In genomic region chr3:151086484-151087456, GRCh38 we compare ENCODE assay signal across 8 cellular contexts. TPM values are rescaled to one million over a fixed set of nuclear protein-coding genes. Genes with fewer than 3 reads are reported as not detected.
DNase-seq lines count a peak whose midpoint lies in the region; ATAC-seq and TF ChIP-seq lines count a peak whose summit lies in the region.

No MANE protein-coding gene starts in this region.

- H3K27ac Mint-ChIP-seq in activated T-helper 1 cell treated with anti-CD3 and anti-CD28 coated beads, Interleukin-12 subunit alpha, Interleukin-12 subunit beta, Interleukin-2, Interleukin-4 antibody, amounts not matched to agents 30 ng/mL and 10 ng/mL and 1 ng/mL, durations not matched to agents 14 hours and 24 hours and 36 hours, result peak overlapping the region; percentile 27
- peak overlapping the region in 4 of 9 donors; percentile 20 to 73 (median 57) for H3K27ac Mint-ChIP-seq in naive thymus-derived CD4-positive, alpha-beta T cell
- H3K27ac Mint-ChIP-seq in stimulated activated effector memory CD8-positive, alpha-beta T cell treated with anti-CD3 and anti-CD28 coated beads, Interleukin-12 subunit alpha, Interleukin-12 subunit beta, amount 100 ng/mL, for 72 hours, result no peak overlapping the region

- POLR2A ChIA-PET in naive thymus-derived CD4-positive, alpha-beta T cell (lab: Charles Lee), result no interaction called here

- peak overlapping the region; percentile 71 for H3K4me2 ChIP-seq in fibroblast of lung (ENCODE audit: extremely low read depth, insufficient read depth, low read length)

- peak overlapping the region; percentile 70 for H3K27ac ChIP-seq in HUES48 (ENCODE audit: low read depth, low read length)
- H3K27ac ChIP-seq in fibroblast of lung (ENCODE audit: insufficient read depth, low read length), result no peak overlapping the region
- no peak overlapping the region for H3K27ac ChIP-seq in naive thymus-derived CD4-positive, alpha-beta T cell (ENCODE audit: low read depth, low read length)

- peaks cover 4% of the 10 kb centered on the region for H3K4me1 Mint-ChIP-seq in activated T-helper 1 cell treated with anti-CD3 and anti-CD28 coated beads, Interleukin-12 subunit alpha, Interleukin-12 subunit beta, Interleukin-2, Interleukin-4 antibody, amounts not matched to agents 30 ng/mL and 10 ng/mL and 1 ng/mL, durations not matched to agents 14 hours and 24 hours and 36 hours (ENCODE audit: low read depth)
- H3K4me1 Mint-ChIP-seq in naive thymus-derived CD4-positive, alpha-beta T cell, result peaks cover 0 to 21% (median 11%) of the 10 kb centered on the region in 7 donors
- H3K4me1 Mint-ChIP-seq in stimulated activated effector memory CD8-positive, alpha-beta T cell treated with anti-CD3 and anti-CD28 coated beads, Interleukin-12 subunit alpha, Interleukin-12 subunit beta, amount 100 ng/mL, for 72 hours, result peaks cover 15% of the 10 kb centered on the region

- no peaks in the 10 kb centered on the region for H3K79me2 ChIP-seq in fibroblast of lung (ENCODE audit: control insufficient read depth, insufficient read depth, low read length)

- H4K20me1 ChIP-seq in fibroblast of lung (ENCODE audit: control insufficient read depth, extremely low read depth, insufficient read depth, low read length), result no peaks in the 10 kb centered on the region

- H3K9me3 Mint-ChIP-seq in activated T-helper 1 cell treated with anti-CD3 and anti-CD28 coated beads, Interleukin-12 subunit alpha, Interleukin-12 subunit beta, Interleukin-2, Interleukin-4 antibody, amounts not matched to agents 30 ng/mL and 10 ng/mL and 1 ng/mL, durations not matched to agents 14 hours and 24 hours and 36 hours, result no peaks in the 10 kb centered on the region
- H3K9me3 Mint-ChIP-seq in naive thymus-derived CD4-positive, alpha-beta T cell, result peaks cover 0 to 2% (median 0%) of the 10 kb centered on the region in 11 donors
- no peaks in the 10 kb centered on the region for H3K9me3 Mint-ChIP-seq in stimulated activated effector memory CD8-positive, alpha-beta T cell treated with anti-CD3 and anti-CD28 coated beads, Interleukin-12 subunit alpha, Interleukin-12 subunit beta, amount 100 ng/mL, for 72 hours

- H3K4me3 ChIP-seq in HUES48 (ENCODE audit: low read depth, low read length), result peak overlapping the region; percentile 74
- H3K4me3 ChIP-seq in NT2/D1 (ENCODE audit: insufficient read length, low read depth), result peak overlapping the region; percentile 65
- peak overlapping the region; percentile 41 to 63 (median 46) for H3K4me3 ChIP-seq in fibroblast of lung (replicated peaks in 1 of 4; ENCODE audit: control extremely low read depth in 1 of 4, insufficient read depth in 1 of 4, low read depth in 3 of 4, low read length in 4 of 4)
- peak overlapping the region; percentile 58 for H3K4me3 ChIP-seq in naive thymus-derived CD4-positive, alpha-beta T cell (ENCODE audit: low read length)

- peaks cover 33% of the 10 kb centered on the region for H3K4me1 ChIP-seq in HUES48 (ENCODE audit: control insufficient read depth, insufficient read depth, low read length)
- peaks cover 3% of the 10 kb centered on the region for H3K4me1 ChIP-seq in NT2/D1 (ENCODE audit: insufficient read depth, insufficient read length)
- H3K4me1 ChIP-seq in fibroblast of lung (ENCODE audit: control insufficient read depth, extremely low read depth, insufficient read depth, low read length), result no peaks in the 10 kb centered on the region
- H3K4me1 ChIP-seq in naive thymus-derived CD4-positive, alpha-beta T cell (ENCODE audit: control insufficient read depth in 2 of 2, insufficient read depth in 2 of 2, low read length in 2 of 2), result peaks cover 0 to 6% of the 10 kb centered on the region in 2 donors

- peak; percentile 61 to 70 for TF ChIP-seq CTCF in fibroblast of lung (conservative IDR thresholded peaks at IDR 0.05 in 1 of 2, IDR thresholded peaks at IDR 0.05 in 1 of 2; ENCODE audit: low read depth in 1 of 2, low read length in 2 of 2)

- H3K36me3 ChIP-seq in HUES48 (ENCODE audit: control insufficient read depth, insufficient read depth, low read length), result no peaks in the 10 kb centered on the region
- no peaks in the 10 kb centered on the region for H3K36me3 ChIP-seq in NT2/D1 (ENCODE audit: insufficient read depth, insufficient read length, low read length)
- no peaks in the 10 kb centered on the region for H3K36me3 ChIP-seq in fibroblast of lung (ENCODE audit: control insufficient read depth, insufficient read depth, low read length)
- no peaks in the 10 kb centered on the region for H3K36me3 ChIP-seq in naive thymus-derived CD4-positive, alpha-beta T cell (ENCODE audit: control insufficient read depth in 2 of 3, insufficient read depth in 3 of 3, low read length in 3 of 3)

- no peaks in the 10 kb centered on the region for H3K9me3 ChIP-seq in HUES48 (ENCODE audit: control insufficient read depth, insufficient read depth, low read length)
- H3K9me3 ChIP-seq in NT2/D1 (ENCODE audit: insufficient read depth, low read length), result no peaks in the 10 kb centered on the region
- no peaks in the 10 kb centered on the region for H3K9me3 ChIP-seq in fibroblast of lung (ENCODE audit: control insufficient read depth, insufficient read depth, low read depth, low read length)
- H3K9me3 ChIP-seq in naive thymus-derived CD4-positive, alpha-beta T cell (ENCODE audit: control insufficient read depth in 2 of 3, low read length in 3 of 3), result no peaks in the 10 kb centered on the region

- peaks cover 18% of the 10 kb centered on the region for H3K27me3 ChIP-seq in HUES48 (ENCODE audit: control insufficient read depth, insufficient read depth, low read length)
- peaks cover 13% of the 10 kb centered on the region for H3K27me3 ChIP-seq in NT2/D1 (ENCODE audit: insufficient read depth, insufficient read length)
- peaks cover 30% of the 10 kb centered on the region for H3K27me3 ChIP-seq in fibroblast of lung (ENCODE audit: control insufficient read depth, insufficient read depth, low read length)
- peaks cover 0 to 10% of the 10 kb centered on the region in 2 donors for H3K27me3 ChIP-seq in naive thymus-derived CD4-positive, alpha-beta T cell (ENCODE audit: control insufficient read depth in 2 of 2, insufficient read depth in 2 of 2, low read length in 2 of 2)

- peak; percentile 76 for DNase-seq in COLO668 (lab: John Stamatoyannopoulos, UW; ENCODE audit: unreplicated experiment)
- DNase-seq in NT2/D1 (ENCODE audit: low read depth, low spot score), result peak; percentile 72
- peak; percentile 58 for DNase-seq in activated T-helper 1 cell treated with anti-CD3 and anti-CD28 coated beads, Interleukin-12 subunit alpha, Interleukin-12 subunit beta, Interleukin-2, Interleukin-4 antibody, amounts not matched to agents 30 ng/mL and 10 ng/mL and 1 ng/mL, durations not matched to agents 14 hours and 24 hours and 36 hours (ENCODE audit: low spot score)
- peak; percentile 84 to 93 for DNase-seq in fibroblast of lung (ENCODE audit: low read depth in 2 of 2)
- DNase-seq in naive thymus-derived CD4-positive, alpha-beta T cell, result peak; percentile 32 to 72 (median 50)
- peak; percentile 35 to 72 for DNase-seq in stimulated activated effector memory CD8-positive, alpha-beta T cell treated with anti-CD3 and anti-CD28 coated beads, Interleukin-12 subunit alpha, Interleukin-12 subunit beta, amount 100 ng/mL, for 72 hours (ENCODE audit: low spot score in 2 of 2)

- peak overlapping the region; percentile 85 for H3K4me3 Mint-ChIP-seq in activated T-helper 1 cell treated with anti-CD3 and anti-CD28 coated beads, Interleukin-12 subunit alpha, Interleukin-12 subunit beta, Interleukin-2, Interleukin-4 antibody, amounts not matched to agents 30 ng/mL and 10 ng/mL and 1 ng/mL, durations not matched to agents 14 hours and 24 hours and 36 hours
- peak overlapping the region; percentile 85 to 94 (median 90) for H3K4me3 Mint-ChIP-seq in naive thymus-derived CD4-positive, alpha-beta T cell
- H3K4me3 Mint-ChIP-seq in stimulated activated effector memory CD8-positive, alpha-beta T cell treated with anti-CD3 and anti-CD28 coated beads, Interleukin-12 subunit alpha, Interleukin-12 subunit beta, amount 100 ng/mL, for 72 hours, result peak overlapping the region; percentile 79

- intact Hi-C loops in activated T-helper 1 cell treated with anti-CD3 and anti-CD28 coated beads, Interleukin-12 subunit alpha, Interleukin-12 subunit beta, Interleukin-2, Interleukin-4 antibody, amounts not matched to agents 30 ng/mL and 10 ng/mL and 1 ng/mL, durations not matched to agents 14 hours and 24 hours and 36 hours (cut with micrococcal nuclease), result loop anchor here (1.0 to 5.0 kb wide), 11 partner anchors 60 to 1114 kb away; partner anchors contain the start of genes EIF2A, GPR171, PFN2 and SELENOT
- intact Hi-C loops in naive thymus-derived CD4-positive, alpha-beta T cell (cut with micrococcal nuclease), result loop anchor here (1.0 to 5.0 kb wide), 8 partner anchors 60 to 484 kb away; partner anchors contain the start of genes SIAH2 (in 2 of the 2), ERICH6 (in 1 of the 2) and SELENOT (in 1 of the 2)

- CTCF ChIA-PET in naive thymus-derived CD4-positive, alpha-beta T cell (lab: Charles Lee), result interaction anchor here (0.5 to 1.0 kb wide), 6 partner anchors 20 to 364 kb away, joined by 3 to 4 read pairs (median 3); no protein-coding TSS in a partner anchor

- peak overlapping the region; percentile 6 for H2AFZ ChIP-seq in fibroblast of lung (ENCODE audit: low read length)

- H3K9ac ChIP-seq in HUES48 (ENCODE audit: low read depth, low read length) (peak overlapping the region; percentile 14), NT2/D1 (ENCODE audit: insufficient read length, low read depth) (peak overlapping the region; percentile 89), fibroblast of lung (ENCODE audit: insufficient read depth, low read length) (no peak overlapping the region)

- peak; percentile 74 for ATAC-seq in GM21367 (IDR thresholded peaks at IDR 0.05; ENCODE audit: unreplicated experiment)
- ATAC-seq in naive thymus-derived CD4-positive, alpha-beta T cell, result peak; percentile 88
- peak; percentile 84 for ATAC-seq in stimulated activated effector memory CD8-positive, alpha-beta T cell treated with anti-CD3 and anti-CD28 coated beads, Interleukin-12 subunit alpha, Interleukin-12 subunit beta, amount 100 ng/mL, for 72 hours

- H3K27me3 Mint-ChIP-seq in activated T-helper 1 cell treated with anti-CD3 and anti-CD28 coated beads, Interleukin-12 subunit alpha, Interleukin-12 subunit beta, Interleukin-2, Interleukin-4 antibody, amounts not matched to agents 30 ng/mL and 10 ng/mL and 1 ng/mL, durations not matched to agents 14 hours and 24 hours and 36 hours (ENCODE audit: insufficient read depth), result peaks cover 48% of the 10 kb centered on the region
- H3K27me3 Mint-ChIP-seq in naive thymus-derived CD4-positive, alpha-beta T cell, result peaks cover 31 to 65% (median 58%) of the 10 kb centered on the region in 5 donors

- no peaks in the 10 kb centered on the region for H3K36me3 Mint-ChIP-seq in activated T-helper 1 cell treated with anti-CD3 and anti-CD28 coated beads, Interleukin-12 subunit alpha, Interleukin-12 subunit beta, Interleukin-2, Interleukin-4 antibody, amounts not matched to agents 30 ng/mL and 10 ng/mL and 1 ng/mL, durations not matched to agents 14 hours and 24 hours and 36 hours (ENCODE audit: low read depth)
- H3K36me3 Mint-ChIP-seq in naive thymus-derived CD4-positive, alpha-beta T cell, result peaks cover 0 to 3% (median 0%) of the 10 kb centered on the region in 5 donors
- H3K36me3 Mint-ChIP-seq in stimulated activated effector memory CD8-positive, alpha-beta T cell treated with anti-CD3 and anti-CD28 coated beads, Interleukin-12 subunit alpha, Interleukin-12 subunit beta, amount 100 ng/mL, for 72 hours, result no peaks in the 10 kb centered on the region

RNA-seq across cellular contexts. Expression of gene MED12L, which starts 1.3 kb away (rescaled TPM):
- 4.9 and 5.1 TPM in 2 replicates for total RNA-seq in activated T-helper 1 cell treated with anti-CD3 and anti-CD28 coated beads, Interleukin-12 subunit alpha, Interleukin-12 subunit beta, Interleukin-2, Interleukin-4 antibody, amounts not matched to agents 30 ng/mL and 10 ng/mL and 1 ng/mL, durations not matched to agents 14 hours and 24 hours and 36 hours
- 4.3 and 4.9 TPM in 2 replicates for total RNA-seq in fibroblast of lung
- 0.21 and 0.94 TPM in 2 replicates for polyA plus RNA-seq in fibroblast of lung
- 0.06 and 0.51 TPM in 2 replicates for polyA plus RNA-seq in fibroblast of lung (2012)
- 0.07 and 0.43 TPM in 2 replicates for polyA minus RNA-seq in fibroblast of lung (ENCODE audit: low replicate concordance)
- total RNA-seq in naive thymus-derived CD4-positive, alpha-beta T cell, result 1 to 10 TPM in 2 of 5 experiments, under 1 TPM in 3; 0.32 to 4.9 (median 0.68) TPM
- not detected for polyA plus RNA-seq in naive thymus-derived CD4-positive, alpha-beta T cell
